14 cellular contexts compared by ENCODE assay signal in the genomic region with DNA sequence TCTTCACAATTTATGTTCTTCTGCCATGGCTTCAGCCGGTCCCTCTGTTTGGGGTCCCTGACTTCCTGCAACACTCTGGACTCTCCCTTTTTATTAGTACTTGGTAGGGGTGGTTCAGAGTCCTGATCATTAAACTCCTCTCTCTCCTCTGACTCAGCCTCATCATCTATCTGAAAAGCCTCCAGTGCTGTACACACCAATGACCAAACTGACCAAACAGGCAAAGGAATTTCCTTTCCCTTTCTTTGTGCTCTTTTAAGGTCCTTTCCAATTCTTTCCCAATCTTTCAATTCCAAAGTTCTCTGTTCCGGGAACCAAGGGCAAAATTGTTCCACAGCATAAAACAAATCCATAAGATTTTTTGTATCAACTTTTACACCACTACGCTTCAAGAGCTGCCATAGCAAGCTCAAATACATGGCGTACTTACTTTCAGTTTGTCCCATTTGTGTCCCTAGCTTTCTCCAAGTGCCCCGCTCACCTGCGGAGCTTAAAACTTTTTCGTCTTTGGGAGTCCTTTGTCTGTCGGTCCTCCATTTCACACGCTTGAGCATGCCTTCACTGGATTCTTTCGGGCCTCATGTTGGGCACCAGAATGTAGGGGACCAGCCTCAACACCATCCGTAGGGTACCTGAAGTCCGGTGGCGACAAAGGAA. TPM values are rescaled to one million over a fixed set of nuclear protein-coding genes. Genes with fewer than 3 reads are reported as not detected.
DNase-seq lines count a peak whose midpoint lies in the region; ATAC-seq and TF ChIP-seq lines count a peak whose summit lies in the region.
"Had no signal": no experiment of that assay in that cellular context is flagged by ENCODE, and none has a peak within 500 bp of the region (broad histone marks: within the 10 kb centered on the region; RNA-seq: fewer than 3 reads in every experiment).

No MANE protein-coding gene starts in this region.

- H3K4me3 Mint-ChIP-seq in CD8-positive, alpha-beta memory T cell, result no peak overlapping the region
- H3K4me3 Mint-ChIP-seq: activated CD8-positive, alpha-beta T cell treated with anti-CD3 and anti-CD28 coated beads, Interleukin-2, amount 10 ng/mL, durations not matched to agents 7 days and 5 days; stimulated activated naive CD8-positive, alpha-beta T cell treated with anti-CD3 and anti-CD28 coated beads, Interleukin-15, Interleukin-2, amounts not matched to agents 100 ng/mL and 50 ng/mL, for 24 hours had no signal

- no peaks in the 10 kb centered on the region for H3K36me3 ChIP-seq in CD8-positive, alpha-beta memory T cell (ENCODE audit: insufficient read depth, low read length)
- H3K36me3 ChIP-seq in osteoblast (ENCODE audit: insufficient read depth, low read length), result no peaks in the 10 kb centered on the region
- no peaks in the 10 kb centered on the region for H3K36me3 ChIP-seq in lower lobe of right lung
- H3K36me3 ChIP-seq: pancreas had no signal

- no peak for ATAC-seq in GM21360 (IDR thresholded peaks at IDR 0.05; ENCODE audit: unreplicated experiment)
- ATAC-seq in HG03108 (IDR thresholded peaks at IDR 0.05; ENCODE audit: unreplicated experiment), result no peak
- ATAC-seq in lower lobe of right lung, result no peak
- ATAC-seq: activated CD8-positive, alpha-beta T cell treated with anti-CD3 and anti-CD28 coated beads, Interleukin-2, amount 10 ng/mL, durations not matched to agents 7 days and 5 days; activated naive CD4-positive, alpha-beta T cell treated with anti-CD3 and anti-CD28 coated beads, Interleukin-2, amount 50 U/mL, for 72 hours; pancreas had no signal

- H3K27ac ChIP-seq in CD8-positive, alpha-beta memory T cell (ENCODE audit: low read depth, low read length), result peak overlapping the region; percentile 51
- H3K27ac ChIP-seq in osteoblast (ENCODE audit: low read depth, low read length) (peak overlapping the region; percentile 39), lower lobe of right lung (no peak overlapping the region)
- H3K27ac ChIP-seq: pancreas had no signal

- H3K27ac Mint-ChIP-seq in CD8-positive, alpha-beta memory T cell, result peak overlapping the region in 2 of 8 donors; percentile 8 to 9
- H3K27ac Mint-ChIP-seq: activated CD8-positive, alpha-beta T cell treated with anti-CD3 and anti-CD28 coated beads, Interleukin-2, amount 10 ng/mL, durations not matched to agents 7 days and 5 days; stimulated activated naive CD8-positive, alpha-beta T cell treated with anti-CD3 and anti-CD28 coated beads, Interleukin-15, Interleukin-2, amounts not matched to agents 100 ng/mL and 50 ng/mL, for 24 hours had no signal

- H3K4me2 ChIP-seq in osteoblast (ENCODE audit: insufficient read depth, low read length), result peak overlapping the region; percentile 59

- H3K4me1 ChIP-seq in CD8-positive, alpha-beta memory T cell (ENCODE audit: insufficient read depth, low read length), result peaks cover 9% of the 10 kb centered on the region
- peaks cover 8% of the 10 kb centered on the region for H3K4me1 ChIP-seq in osteoblast (ENCODE audit: insufficient read depth, low read length)
- peaks cover 8% of the 10 kb centered on the region for H3K4me1 ChIP-seq in lower lobe of right lung

- H3K27me3 ChIP-seq in CD8-positive, alpha-beta memory T cell (ENCODE audit: insufficient read depth, low read length, poor library complexity, severe bottlenecking), result no peaks in the 10 kb centered on the region
- H3K27me3 ChIP-seq in osteoblast (ENCODE audit: insufficient read depth, low read length) (no peaks in the 10 kb centered on the region), lower lobe of right lung (ENCODE audit: low read depth) (no peaks in the 10 kb centered on the region)
- H3K27me3 ChIP-seq: pancreas had no signal

- TF ChIP-seq CTCF in epithelial cell of proximal tubule (conservative IDR thresholded peaks at IDR 0.05; ENCODE audit: low read depth, low read length) (no peak), osteoblast (IDR thresholded peaks at IDR 0.05; ENCODE audit: extremely low read depth, low read depth, low read length) (no peak), lower lobe of right lung (IDR thresholded peaks at IDR 0.05) (no peak)

- peak overlapping the region; percentile 7 for H3K4me3 ChIP-seq in CD8-positive, alpha-beta memory T cell (ENCODE audit: low read length)
- H3K4me3 ChIP-seq in epithelial cell of proximal tubule (ENCODE audit: low read depth, low read length), result no peak overlapping the region
- H3K4me3 ChIP-seq in osteoblast (ENCODE audit: insufficient read depth, low read length), result no peak overlapping the region
- H3K4me3 ChIP-seq in lower lobe of right lung, result no peak overlapping the region
- H3K4me3 ChIP-seq: pancreas had no signal

- H2AFZ ChIP-seq in osteoblast (ENCODE audit: low read length), result no peak overlapping the region

- no peak for DNase-seq in CD8-positive, alpha-beta memory T cell
- DNase-seq in NCI-H226 (peak; percentile 28), epithelial cell of proximal tubule (ENCODE audit: low read depth) (peak; percentile 46), osteoblast (ENCODE audit: insufficient read length, low spot score, missing footprints) (peak; percentile 69), retina (no peak), lower lobe of right lung (no peak)
- DNase-seq: activated CD8-positive, alpha-beta T cell treated with anti-CD3 and anti-CD28 coated beads, Interleukin-2, amount 10 ng/mL, durations not matched to agents 7 days and 5 days; pancreas; stimulated activated CD4-positive, alpha-beta T cell treated with anti-CD3 and anti-CD28 coated beads, Interleukin-4, amount 100 ng/mL, for 1 hour; T1000 had no signal

- intact Hi-C loops in lower lobe of right lung (cut with DNase I), result no loop called here

- POLR2A ChIA-PET in CD8-positive, alpha-beta memory T cell (lab: Charles Lee), result no interaction called here

- peaks cover 43% of the 10 kb centered on the region for H4K20me1 ChIP-seq in osteoblast (ENCODE audit: insufficient read depth, low read length)

- CTCF ChIA-PET in CD8-positive, alpha-beta memory T cell (lab: Charles Lee), result no interaction called here

- H3K4me1 Mint-ChIP-seq in CD8-positive, alpha-beta memory T cell, result peaks cover 45 to 71% (median 68%) of the 10 kb centered on the region in 3 donors

- no peaks in the 10 kb centered on the region for H3K9me3 ChIP-seq in CD8-positive, alpha-beta memory T cell (ENCODE audit: low read length)
- H3K9me3 ChIP-seq in osteoblast (ENCODE audit: low read depth, low read length) (no peaks in the 10 kb centered on the region), lower lobe of right lung (no peaks in the 10 kb centered on the region)
- H3K9me3 ChIP-seq: pancreas had no signal

- H3K9me3 Mint-ChIP-seq in CD8-positive, alpha-beta memory T cell, result no peaks in the 10 kb centered on the region
- H3K9me3 Mint-ChIP-seq: activated naive CD4-positive, alpha-beta T cell treated with anti-CD3 and anti-CD28 coated beads, Interleukin-2, amount 50 U/mL, for 72 hours; stimulated activated naive CD8-positive, alpha-beta T cell treated with anti-CD3 and anti-CD28 coated beads, Interleukin-15, Interleukin-2, amounts not matched to agents 100 ng/mL and 50 ng/mL, for 24 hours had no signal

- H3K36me3 Mint-ChIP-seq in CD8-positive, alpha-beta memory T cell, result peaks cover 0 to 9% (median 5%) of the 10 kb centered on the region in 3 donors

- peaks cover 80% of the 10 kb centered on the region for H3K79me2 ChIP-seq in osteoblast (ENCODE audit: insufficient read depth, low read length)

- H3K27me3 Mint-ChIP-seq in CD8-positive, alpha-beta memory T cell, result no peaks in the 10 kb centered on the region
- H3K27me3 Mint-ChIP-seq: stimulated activated naive CD8-positive, alpha-beta T cell treated with anti-CD3 and anti-CD28 coated beads, Interleukin-15, Interleukin-2, amounts not matched to agents 100 ng/mL and 50 ng/mL, for 24 hours had no signal

RNA-seq across cellular contexts. Expression of a gene that starts 9.6 kb away (rescaled TPM):
- total RNA-seq in CD8-positive, alpha-beta memory T cell, result 100 to 1,000 TPM; 156 to 160 TPM
- polyA plus RNA-seq in CD8-positive, alpha-beta memory T cell, result 96.7 TPM
- total RNA-seq in epithelial cell of proximal tubule, result 104 and 194 TPM in 2 replicates
- total RNA-seq in osteoblast, result 73.1 and 82.2 TPM in 2 replicates
- total RNA-seq in lower lobe of right lung, result 77.7 TPM

RNA-seq across cellular contexts. Expression of a gene that starts 9.9 kb away (rescaled TPM):
- 10 to 100 TPM; 59.1 to 62.0 TPM for total RNA-seq in CD8-positive, alpha-beta memory T cell
- 49.7 TPM for polyA plus RNA-seq in CD8-positive, alpha-beta memory T cell
- total RNA-seq in epithelial cell of proximal tubule, result 29.3 and 30.5 TPM in 2 replicates
- 54.6 and 75.1 TPM in 2 replicates for total RNA-seq in osteoblast
- total RNA-seq in lower lobe of right lung, result 55.3 TPM

Comparison
In these comparisons a context has a peak if more than half of its experiments do, and no peak if none do; other contexts are left out.
1. DNase-seq: peak in NCI-H226 (single experiment), epithelial cell of proximal tubule (single experiment) and osteoblast (single experiment); none in CD8-positive, alpha-beta memory T cell (0 of 5), retina (single experiment) and lower lobe of right lung (single experiment).